14 cellular contexts compared by ENCODE assay signal in the genomic region with DNA sequence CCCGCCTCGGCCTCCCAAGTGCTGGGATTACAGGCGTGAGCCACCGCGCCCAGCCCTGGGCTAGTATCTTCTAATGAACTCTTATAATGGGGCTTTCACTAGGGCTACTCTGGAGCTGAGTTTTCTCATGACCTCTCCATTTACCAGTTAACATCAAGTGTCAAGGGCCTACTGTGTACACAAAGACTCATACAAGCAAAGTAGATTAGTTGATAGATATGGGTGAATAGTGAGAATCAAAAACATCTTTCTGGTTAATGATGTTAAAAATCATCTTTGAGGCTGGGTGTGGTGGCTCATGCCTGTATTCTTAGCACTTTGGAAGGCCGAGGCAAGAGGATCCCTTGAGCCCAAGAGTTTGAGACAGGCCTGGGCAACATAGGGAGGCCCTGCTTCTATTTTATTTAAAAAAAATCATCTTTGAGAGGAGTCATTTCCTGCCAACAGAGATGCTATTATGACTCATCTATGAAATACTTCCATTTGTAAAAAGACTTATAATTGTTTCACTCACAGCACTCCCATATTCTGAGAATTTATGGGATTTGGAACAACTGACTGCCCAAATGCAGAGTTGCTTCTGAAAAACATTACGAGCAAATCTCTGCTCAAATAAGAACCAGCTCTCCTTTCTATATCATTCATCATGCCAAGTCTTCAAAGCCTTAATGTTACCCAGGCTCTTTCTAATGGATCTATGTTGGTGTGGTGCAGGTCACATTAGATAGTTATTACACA. TPM values are rescaled to one million over a fixed set of nuclear protein-coding genes. Genes with fewer than 3 reads are reported as not detected.
A peak's percentile ranks its signal among the peaks of the same experiment; 100 is the strongest.
DNase-seq lines count a peak whose midpoint lies in the region; ATAC-seq, FAIRE-seq and TF ChIP-seq lines count a peak whose summit lies in the region.
"Had no signal": no experiment of that assay in that cellular context is flagged by ENCODE, and none has a peak within 500 bp of the region (broad histone marks: within the 10 kb centered on the region; RNA-seq: fewer than 3 reads in every experiment).

No MANE protein-coding gene starts in this region.

- H3K4me1 ChIP-seq in ACC112 (ENCODE audit: control insufficient read depth, insufficient read depth, low read length, unreplicated experiment) (peaks cover 14% of the 10 kb centered on the region), HCT116 (ENCODE audit: control insufficient read depth in 1 of 2, insufficient read depth in 2 of 2, low read length in 2 of 2) (peaks cover 0 to 13% of the 10 kb centered on the region in 2 experiments; a peak in 2 of 4 replicates), keratinocyte (ENCODE audit: control insufficient read depth, extremely low read depth, insufficient read depth, low read length) (peaks cover 26% of the 10 kb centered on the region)

- H3K9me2 ChIP-seq in HCT116 (ENCODE audit: insufficient read depth) = no peaks in the 10 kb centered on the region

- TF ChIP-seq CTCF in HCT116 (IDR thresholded peaks at IDR 0.05 in 2 of 3, conservative IDR thresholded peaks at IDR 0.05 in 1 of 3; ENCODE audit: borderline replicate concordance in 1 of 3, insufficient read depth in 1 of 3, low read depth in 2 of 3, low read length in 2 of 3) (no peak), keratinocyte (optimal IDR thresholded peaks at IDR 0.05 in 1 of 3, IDR thresholded peaks at IDR 0.05 in 1 of 3, conservative IDR thresholded peaks at IDR 0.05 in 1 of 3; ENCODE audit: extremely low read depth in 1 of 3, insufficient read depth in 2 of 3, low read length in 3 of 3) (no peak)

- dilution Hi-C loops in keratinocyte (cut with MboI; ENCODE audit: extremely low pct_ligation_motif_present, low sequenced_read_pairs) = no loop called here

- H3K4me2 ChIP-seq in HCT116 (ENCODE audit: low read length) (peak overlapping the region; percentile 8), keratinocyte (ENCODE audit: control insufficient read depth, extremely low read depth, insufficient read depth, low read depth, low read length) (peak overlapping the region; percentile 67)

- no TSS peak for BruUV-seq in HCT116 (replicated peaks; lab: Mats Ljungman, UMichigan)

- H3K79me2 ChIP-seq in ACC112 (ENCODE audit: control insufficient read depth, insufficient read depth, low read length, unreplicated experiment) (no peaks in the 10 kb centered on the region), HCT116 (ENCODE audit: insufficient read depth, low read length) (no peaks in the 10 kb centered on the region), keratinocyte (ENCODE audit: control insufficient read depth, insufficient read depth, low read length) (no peaks in the 10 kb centered on the region)

- ATAC-seq in HCT116 = no peak
- no peak for ATAC-seq in HG03108 (IDR thresholded peaks at IDR 0.05; ENCODE audit: unreplicated experiment)
- ATAC-seq in HG03159 (IDR thresholded peaks at IDR 0.05; ENCODE audit: unreplicated experiment) = no peak
- ATAC-seq: stimulated activated memory B cell treated with anti-CD40 and anti-IgM and Interleukin-4, amounts not matched to agents 10 μg/mL and 1 μg/mL and 100 μg/mL, for 72 hours had no signal

- TF ChIP-seq POLR2A in HCT116 (IDR thresholded peaks at IDR 0.05; ENCODE audit: borderline replicate concordance, extremely low read depth, insufficient read depth, insufficient read length) = no peak

- H3K9ac ChIP-seq in HCT116 (ENCODE audit: low read length) = no peak overlapping the region
- no peak overlapping the region for H3K9ac ChIP-seq in keratinocyte (ENCODE audit: control insufficient read depth, extremely low read depth, insufficient read depth, low read length)

- H3K4me3 ChIP-seq in ACC112 (ENCODE audit: low read depth, low read length) (no peak overlapping the region), HCT116 (replicated peaks in 1 of 2; ENCODE audit: low read depth in 1 of 2, low read length in 2 of 2) (no peak overlapping the region), keratinocyte (ENCODE audit: control insufficient read depth in 2 of 3, extremely low read depth in 1 of 3, insufficient read depth in 2 of 3, low read depth in 1 of 3, low read length in 3 of 3) (no peak overlapping the region)
- H3K4me3 ChIP-seq: coronary artery had no signal

- peak; percentile 85 for FAIRE-seq in keratinocyte (lab: Jason Lieb, UNC)

- H3K9me1 ChIP-seq in keratinocyte (ENCODE audit: control insufficient read depth, extremely low read depth, insufficient read depth, low read length) = no peaks in the 10 kb centered on the region

- no peaks in the 10 kb centered on the region for H3K9me3 ChIP-seq in HCT116 (ENCODE audit: control insufficient read depth in 1 of 2, insufficient read depth in 1 of 2, low read depth in 1 of 2, low read length in 2 of 2)
- H3K9me3 ChIP-seq in keratinocyte (ENCODE audit: control insufficient read depth, low read depth, low read length) = no peaks in the 10 kb centered on the region

- CTCF ChIA-PET in HCT116 (lab: Charles Lee) = no interaction called here

- no peak for DNase-seq in HCT116 (ENCODE audit: low read depth, low spot score)
- DNase-seq in amniotic epithelial cell (ENCODE audit: low read depth) = peak; percentile 80
- no peak for DNase-seq in keratinocyte (ENCODE audit: low read depth, low spot score)
- DNase-seq in NAMALWA (ENCODE audit: low spot score) = no peak
- no peak for DNase-seq in islet precursor cell
- DNase-seq: DMS 273 treated with DMSO at 0.1 percent for 48 hours, left cardiac atrium, NCI-H1105 had no signal

- intact Hi-C loops in HCT116 (cut with micrococcal nuclease) = no loop called here

- TF ChIP-seq RAD21 in HCT116 (IDR thresholded peaks at IDR 0.05; ENCODE audit: low read depth) = no peak

- no peaks in the 10 kb centered on the region for H3K36me3 ChIP-seq in ACC112 (ENCODE audit: insufficient read depth, low read length)
- H3K36me3 ChIP-seq in HCT116 (ENCODE audit: control insufficient read depth in 1 of 2, insufficient read depth in 2 of 2, low read length in 2 of 2) = no peaks in the 10 kb centered on the region
- H3K36me3 ChIP-seq in keratinocyte (ENCODE audit: control insufficient read depth in 2 of 2, extremely low read depth in 1 of 2, insufficient read depth in 2 of 2, low read length in 2 of 2) = no peaks in the 10 kb centered on the region

- no peaks in the 10 kb centered on the region for H4K20me1 ChIP-seq in HCT116 (ENCODE audit: insufficient read depth)
- no peaks in the 10 kb centered on the region for H4K20me1 ChIP-seq in keratinocyte (ENCODE audit: control insufficient read depth, extremely low read depth, insufficient read depth, low read length)

- H2AFZ ChIP-seq in ACC112 (ENCODE audit: low read length, unreplicated experiment) (peak overlapping the region; percentile 91), HCT116 (ENCODE audit: low read depth, low read length, poor library complexity, severe bottlenecking) (no peak overlapping the region), keratinocyte (ENCODE audit: control insufficient read depth, low read length) (peak overlapping the region; percentile 65)

- H3K27ac ChIP-seq in ACC112 (ENCODE audit: low read depth, low read length) = peak overlapping the region; percentile 83
- H3K27ac ChIP-seq in HCT116 (ENCODE audit: low read depth, low read length) = no peak overlapping the region
- H3K27ac ChIP-seq in keratinocyte (ENCODE audit: control insufficient read depth, insufficient read depth, low read length) = peak overlapping the region; percentile 76
- H3K27ac ChIP-seq: coronary artery had no signal

- H3K27me3 ChIP-seq in ACC112 (ENCODE audit: insufficient read depth, low read length) = no peaks in the 10 kb centered on the region
- no peaks in the 10 kb centered on the region for H3K27me3 ChIP-seq in HCT116 (ENCODE audit: insufficient read depth, low read length)
- no peaks in the 10 kb centered on the region for H3K27me3 ChIP-seq in keratinocyte (ENCODE audit: control insufficient read depth, extremely low read depth, insufficient read depth, low read length)

- RAD21 ChIA-PET in HCT116 (lab: Charles Lee; ENCODE audit: low non-redundant PET in 1 of 2, low total read pairs in 2 of 2, uncharacterized antibody in 2 of 2, unreplicated experiment in 2 of 2) = no interaction called here

- POLR2A ChIA-PET in HCT116 (lab: Charles Lee) = no interaction called here

TF ChIP-seq in HCT116, 20 proteins besides CTCF, POLR2A, EP300 and RAD21 (continues in another document):
- TF ChIP-seq, protein P1, sequence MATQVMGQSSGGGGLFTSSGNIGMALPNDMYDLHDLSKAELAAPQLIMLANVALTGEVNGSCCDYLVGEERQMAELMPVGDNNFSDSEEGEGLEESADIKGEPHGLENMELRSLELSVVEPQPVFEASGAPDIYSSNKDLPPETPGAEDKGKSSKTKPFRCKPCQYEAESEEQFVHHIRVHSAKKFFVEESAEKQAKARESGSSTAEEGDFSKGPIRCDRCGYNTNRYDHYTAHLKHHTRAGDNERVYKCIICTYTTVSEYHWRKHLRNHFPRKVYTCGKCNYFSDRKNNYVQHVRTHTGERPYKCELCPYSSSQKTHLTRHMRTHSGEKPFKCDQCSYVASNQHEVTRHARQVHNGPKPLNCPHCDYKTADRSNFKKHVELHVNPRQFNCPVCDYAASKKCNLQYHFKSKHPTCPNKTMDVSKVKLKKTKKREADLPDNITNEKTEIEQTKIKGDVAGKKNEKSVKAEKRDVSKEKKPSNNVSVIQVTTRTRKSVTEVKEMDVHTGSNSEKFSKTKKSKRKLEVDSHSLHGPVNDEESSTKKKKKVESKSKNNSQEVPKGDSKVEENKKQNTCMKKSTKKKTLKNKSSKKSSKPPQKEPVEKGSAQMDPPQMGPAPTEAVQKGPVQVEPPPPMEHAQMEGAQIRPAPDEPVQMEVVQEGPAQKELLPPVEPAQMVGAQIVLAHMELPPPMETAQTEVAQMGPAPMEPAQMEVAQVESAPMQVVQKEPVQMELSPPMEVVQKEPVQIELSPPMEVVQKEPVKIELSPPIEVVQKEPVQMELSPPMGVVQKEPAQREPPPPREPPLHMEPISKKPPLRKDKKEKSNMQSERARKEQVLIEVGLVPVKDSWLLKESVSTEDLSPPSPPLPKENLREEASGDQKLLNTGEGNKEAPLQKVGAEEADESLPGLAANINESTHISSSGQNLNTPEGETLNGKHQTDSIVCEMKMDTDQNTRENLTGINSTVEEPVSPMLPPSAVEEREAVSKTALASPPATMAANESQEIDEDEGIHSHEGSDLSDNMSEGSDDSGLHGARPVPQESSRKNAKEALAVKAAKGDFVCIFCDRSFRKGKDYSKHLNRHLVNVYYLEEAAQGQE (IDR thresholded peaks at IDR 0.05; ENCODE audit: low read depth) = no peak
- peak; percentile 27; the same call in 1 of the 2 replicates for TF ChIP-seq JUND (IDR thresholded peaks at IDR 0.05)

RNA-seq across cellular contexts. Expression of a gene that starts 57.0 kb away (rescaled TPM):
- not detected for total RNA-seq in HCT116 (2021; ENCODE audit: unreplicated experiment)
- not detected in 2 replicates for polyA plus RNA-seq in HCT116 (2012)
- polyA plus RNA-seq in keratinocyte = not detected in 3 replicates
- polyA plus RNA-seq in keratinocyte (2011; ENCODE audit: low read depth) = not detected
- polyA plus RNA-seq in keratinocyte (2011; cell fraction: cytosol; rRNA removed) = not detected in 2 replicates
- polyA plus RNA-seq in keratinocyte (2011; cell fraction: nucleus; rRNA removed) = not detected in 2 replicates
- polyA plus RNA-seq in keratinocyte (2012; ENCODE audit: low replicate concordance) = not detected in 2 replicates
- polyA minus RNA-seq in keratinocyte = not detected in 3 replicates
- polyA minus RNA-seq in keratinocyte (2011; cell fraction: cytosol; rRNA and poly(A)+ RNA removed) = not detected
- not detected in 2 replicates for polyA minus RNA-seq in keratinocyte (2011; cell fraction: nucleus; rRNA and poly(A)+ RNA removed)
- total RNA-seq: left cardiac atrium, skeletal muscle tissue had no signal
